Comparison of ENCODE assay signal across 9 cellular contexts in genomic region chr10:126252884-126253612, GRCh38.
A peak's percentile ranks its signal among the peaks of the same experiment; 100 is the strongest.
DNase-seq lines count a peak whose midpoint lies in the region; ATAC-seq, FAIRE-seq and TF ChIP-seq lines count a peak whose summit lies in the region.
"Had no signal": no experiment of that assay in that cellular context is flagged by ENCODE, and none has a peak within 500 bp of the region (broad histone marks: within the 10 kb centered on the region; RNA-seq: fewer than 3 reads in every experiment).

No MANE protein-coding gene starts in this region.

- peaks cover 0 to 10% of the 10 kb centered on the region in 2 experiments; a peak in 1 of 5 replicates for H3K27me3 ChIP-seq in K562 (ENCODE audit: control insufficient read depth in 2 of 2, insufficient read depth in 2 of 2, low read length in 2 of 2)
- no peaks in the 10 kb centered on the region for H3K27me3 ChIP-seq in vagina
- H3K27me3 ChIP-seq in HAP-1 (ENCODE audit: low read depth) = no peaks in the 10 kb centered on the region
- H3K27me3 ChIP-seq: neural progenitor cell had no signal

- H4K20me1 ChIP-seq in K562 (replicated peaks; ENCODE audit: control insufficient read depth, insufficient read depth, low read length) = no peaks in the 10 kb centered on the region

- H3K4me3 ChIP-seq in K562 = no peak overlapping the region
- H3K4me3 ChIP-seq in vagina = no peak overlapping the region
- H3K4me3 ChIP-seq in HAP-1 = no peak overlapping the region
- H3K4me3 ChIP-seq: neural progenitor cell had no signal

- no peaks in the 10 kb centered on the region for H3K9me3 ChIP-seq in K562 (replicated peaks; ENCODE audit: control insufficient read depth, insufficient read depth, low read depth, low read length)
- no peaks in the 10 kb centered on the region for H3K9me3 ChIP-seq in vagina
- H3K9me3 ChIP-seq in HAP-1 = no peaks in the 10 kb centered on the region

- CTCF ChIA-PET in K562 (lab: Yijun Ruan, JAX; ENCODE audit: low intra/inter-chr PET ratio) = no interaction called here

- no peak overlapping the region for H2AFZ ChIP-seq in K562 (ENCODE audit: low read depth, low read length)
- H2AFZ ChIP-seq: neural progenitor cell had no signal

- peaks cover 0 to 3% of the 10 kb centered on the region in 2 experiments; a peak in 2 of 5 replicates for H3K4me1 ChIP-seq in K562 (replicated peaks in 1 of 2; ENCODE audit: control insufficient read depth in 2 of 2, insufficient read depth in 2 of 2, low read length in 2 of 2)
- peaks cover 14% of the 10 kb centered on the region for H3K4me1 ChIP-seq in vagina
- no peaks in the 10 kb centered on the region for H3K4me1 ChIP-seq in HAP-1

- H3K4me2 ChIP-seq in K562 (ENCODE audit: insufficient read depth, low read length) = 0 out of 2 replicates have a peak overlapping the region, but pooled peaks have one; percentile 5
- H3K4me2 ChIP-seq: neural progenitor cell had no signal

- no peak for TF ChIP-seq EP300 in K562 (IDR thresholded peaks at IDR 0.05; ENCODE audit: low read length)

- no TSS peak for BruUV-seq in K562 (replicated peaks; lab: Mats Ljungman, UMichigan)

- no peak for TF ChIP-seq RAD21 in K562 (CRISPR knock-in tag; conservative IDR thresholded peaks at IDR 0.05 in 1 of 2, IDR thresholded peaks at IDR 0.05 in 1 of 2)

- no peaks in the 10 kb centered on the region for H3K79me2 ChIP-seq in K562 (ENCODE audit: control insufficient read depth, insufficient read depth, low read length)

- POLR2A ChIA-PET in K562 (lab: Yijun Ruan, JAX) = no interaction called here

- 2% methylated on average over 9 of the region's 9 CpGs for WGBS in K562 (ENCODE audit: insufficient coverage, low coverage, missing lambda C conversion rate)

- TF ChIP-seq POLR2A in K562 (conservative IDR thresholded peaks at IDR 0.05) (no peak), vagina (IDR thresholded peaks at IDR 0.05) (no peak)

- H3K36me3 ChIP-seq in K562 (ENCODE audit: control insufficient read depth, insufficient read depth, low read length) (no peaks in the 10 kb centered on the region), vagina (no peaks in the 10 kb centered on the region), HAP-1 (replicated peaks) (no peaks in the 10 kb centered on the region)
- H3K36me3 ChIP-seq: neural progenitor cell had no signal

- peak; percentile 97 for DNase-seq in HT1080 (ENCODE audit: low read depth)
- DNase-seq in K562 (ENCODE audit: extremely low read depth in 1 of 4, low spot score in 3 of 4) = peak in 1 of 4 experiments; percentile 16
- peak; percentile 86 for DNase-seq in hepatic stellate cell (ENCODE audit: low spot score)
- no peak for DNase-seq in vagina (ENCODE audit: extremely low spot score in 2 of 2)
- no peak for DNase-seq in HAP-1 (ENCODE audit: low spot score in 2 of 2)
- no peak for DNase-seq in head of caudate nucleus

- ATAC-seq in K562 = no peak
- no peak for ATAC-seq in GM19452 (IDR thresholded peaks at IDR 0.05; ENCODE audit: unreplicated experiment)

- no peak overlapping the region for H3K27ac ChIP-seq in K562 (ENCODE audit: extremely low read depth, low read depth, low read length)
- peak overlapping the region; percentile 53 for H3K27ac ChIP-seq in vagina
- H3K27ac ChIP-seq: HL-60, neural progenitor cell had no signal

- H3K9ac ChIP-seq in K562 (ENCODE audit: insufficient read depth in 1 of 2, low read depth in 2 of 2, low read length in 2 of 2) = no peak overlapping the region
- H3K9ac ChIP-seq: neural progenitor cell had no signal

- TF ChIP-seq CTCF in K562 (IDR thresholded peaks at IDR 0.05 in 2 of 3, conservative IDR thresholded peaks at IDR 0.05 in 1 of 3; ENCODE audit: insufficient read depth in 2 of 3, low read depth in 1 of 3, low read length in 3 of 3) (no peak), vagina (IDR thresholded peaks at IDR 0.05) (no peak)

- FAIRE-seq in K562 (lab: Jason Lieb, UNC) = no peak

- no peaks in the 10 kb centered on the region for H3K9me1 ChIP-seq in K562 (ENCODE audit: control insufficient read depth, insufficient read depth, low read length)

- intact Hi-C loops in K562 (cut with micrococcal nuclease) (no loop called here), vagina (cut with DNase I) (no loop called here), head of caudate nucleus (cut with DNase I) (no loop called here)

- in situ Hi-C loops in K562 (cut with MboI) = no loop called here
- in situ Hi-C loops in HAP-1 (cut with MboI; ENCODE audit: low sequenced_read_pairs) = no loop called here

TF ChIP-seq in K562, 482 proteins besides CTCF, POLR2A, EP300 and RAD21:
- TF ChIP-seq PBX2 (CRISPR knock-in tag; IDR thresholded peaks at IDR 0.05; ENCODE audit: low read depth) = no peak
- TF ChIP-seq PBX2 (tag; conservative IDR thresholded peaks at IDR 0.05; ENCODE audit: low read depth) = peak; percentile 75
- TF ChIP-seq MECOM (CRISPR knock-in tag; IDR thresholded peaks at IDR 0.05) = peak; percentile 64; the same call in 1 of the 2 replicates
- TF ChIP-seq SLC30A9 (CRISPR knock-in tag; IDR thresholded peaks at IDR 0.05) = no peak
- TF ChIP-seq VEZF1 (CRISPR knock-in tag; IDR thresholded peaks at IDR 0.05) = peak; percentile 24; the same call in 1 of the 2 replicates
- peak; percentile 40; the same call in 1 of the 2 replicates for TF ChIP-seq JUND (IDR thresholded peaks at IDR 0.05; ENCODE audit: borderline replicate concordance, low read depth, low read length)
- TF ChIP-seq JUND (tag; IDR thresholded peaks at IDR 0.05; ENCODE audit: borderline replicate concordance, low read depth, low read length) = peak; percentile 45; the same call in 1 of the 3 replicates
- TF ChIP-seq RFX1 (IDR thresholded peaks at IDR 0.05) = no peak
- TF ChIP-seq ATF3 (IDR thresholded peaks at IDR 0.05) = peak; percentile 23; the same call in 1 of the 2 replicates
- no peak for TF ChIP-seq ATF3 (CRISPR knock-in tag; conservative IDR thresholded peaks at IDR 0.05)
- TF ChIP-seq CBFA2T3 (IDR thresholded peaks at IDR 0.05) = peak; percentile 51; the same call in 1 of the 2 replicates
- TF ChIP-seq FOSL1 (tag; conservative IDR thresholded peaks at IDR 0.05) = peak; percentile 93
- TF ChIP-seq MEIS2 (IDR thresholded peaks at IDR 0.05; ENCODE audit: partially characterized antibody) = peak; percentile 73
- no peak for TF ChIP-seq HOXB6 (CRISPR knock-in tag; IDR thresholded peaks at IDR 0.05; ENCODE audit: borderline replicate concordance)
- no peak for TF ChIP-seq ZBTB33 (CRISPR knock-in tag; IDR thresholded peaks at IDR 0.05)

Comparison
In these comparisons a context has a peak if more than half of its experiments do, and no peak if none do; other contexts are left out.
1. DNase-seq: peak in HT1080 (single experiment) and hepatic stellate cell (single experiment); none in vagina (0 of 2), HAP-1 (0 of 2) and head of caudate nucleus (0 of 42).